In the genomic region with DNA sequence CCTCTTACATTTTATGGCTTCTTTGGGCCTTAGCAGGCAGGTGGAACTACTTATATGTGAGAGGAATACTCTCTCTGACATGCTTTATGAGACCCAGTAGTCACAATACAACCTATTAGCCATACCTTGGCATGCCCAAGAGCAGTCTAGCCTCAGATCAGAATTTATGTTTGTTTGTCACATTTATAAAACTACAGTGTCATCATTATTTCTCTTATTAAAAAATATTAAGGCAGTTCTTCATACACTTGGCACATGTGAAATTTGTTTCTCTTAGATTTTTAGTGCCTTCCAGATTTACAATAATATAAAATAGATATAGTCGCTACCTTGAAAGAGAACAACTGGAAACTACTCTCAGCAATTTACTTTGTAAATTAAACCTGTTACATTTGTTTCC, we compare ENCODE assay signal across 31 cellular contexts.
"Had no signal": no experiment of that assay in that cellular context is flagged by ENCODE, and none has a peak within 500 bp of the region (broad histone marks: within the 10 kb centered on the region; RNA-seq: fewer than 3 reads in every experiment).

No MANE protein-coding gene starts in this region.

- H3K9me3 Mint-ChIP-seq: neural progenitor cell, type B pancreatic cell had no signal

- H3K27me3 ChIP-seq: neural progenitor cell, ovary, spleen, suprapubic skin, testis, tibial artery, transverse colon, upper lobe of right lung, uterus had no signal

- H3K9ac ChIP-seq: neural progenitor cell, parathyroid adenoma had no signal

- DNase-seq: natural killer cell; occipital lobe; ovary; posterior cingulate gyrus; psoas muscle; right cardiac atrium; spleen; stimulated activated CD4-positive, alpha-beta T cell treated with anti-CD3 and anti-CD28 coated beads, Interleukin-12 subunit alpha, Interleukin-12 subunit beta, amount 100 ng/mL, for 4 hours; stimulated activated CD4-positive, alpha-beta T cell treated with anti-CD3 and anti-CD28 coated beads, Interleukin-1b, Interleukin-23, amount 100 ng/mL, for 48 hours; stimulated activated CD4-positive, alpha-beta T cell treated with anti-CD3 and anti-CD28 coated beads, Interleukin-4, amount 100 ng/mL, for 1 hour; stimulated activated CD4-positive, alpha-beta T cell treated with anti-CD3 and anti-CD28 coated beads, Interleukin-4, amount 100 ng/mL, for 4 hours; stimulated activated CD8-positive, alpha-beta memory T cell treated with anti-CD3 and anti-CD28 coated beads, Interleukin-4, amount 100 ng/mL, for 48 hours; stimulated activated naive CD4-positive, alpha-beta T cell; stimulated activated naive CD8-positive, alpha-beta T cell treated with anti-CD3 and anti-CD28 coated beads, Interleukin-15, amount 100 ng/mL, for 72 hours; stimulated activated naive CD8-positive, alpha-beta T cell treated with anti-CD3 and anti-CD28 coated beads, Interleukin-15, Interleukin-2, amounts not matched to agents 100 U/mL and 50 U/mL, for 24 hours; substantia nigra; testis; tibial artery; transverse colon; upper lobe of right lung; uterus had no signal

- H3K4me3 Mint-ChIP-seq: natural killer cell; nephron; neural progenitor cell; stimulated activated memory B cell treated with anti-CD40 and anti-IgM and Interleukin-4, amounts not matched to agents 10 μg/mL and 1 μg/mL and 100 μg/mL, for 72 hours; stimulated activated naive CD8-positive, alpha-beta T cell treated with anti-CD3 and anti-CD28 coated beads, Interleukin-15, amount 100 ng/mL, for 72 hours; type B pancreatic cell had no signal

- ATAC-seq: natural killer cell; psoas muscle; right cardiac atrium; sciatic nerve; stimulated activated memory B cell treated with anti-CD40 and anti-IgM and Interleukin-4, amounts not matched to agents 10 μg/mL and 1 μg/mL and 100 μg/mL, for 72 hours; stimulated activated naive CD8-positive, alpha-beta T cell treated with anti-CD3 and anti-CD28 coated beads, Interleukin-15, amount 100 ng/mL, for 72 hours; stimulated activated naive CD8-positive, alpha-beta T cell treated with anti-CD3 and anti-CD28 coated beads, Interleukin-15, Interleukin-2, amounts not matched to agents 100 U/mL and 50 U/mL, for 24 hours; upper lobe of right lung had no signal

- H3K9me3 ChIP-seq: ovary, psoas muscle, suprapubic skin, testis, tibial artery, transverse colon, upper lobe of right lung, uterus had no signal

- H2AFZ ChIP-seq: neural progenitor cell, parathyroid adenoma had no signal

- H3K4me3 ChIP-seq: neural progenitor cell, ovary, psoas muscle, skin epidermis, smooth muscle cell, spleen, suprapubic skin, testis, tibial artery, transverse colon, upper lobe of right lung, uterus had no signal

- H3K4me1 ChIP-seq: parathyroid adenoma, psoas muscle, spleen, suprapubic skin, testis, tibial artery, transverse colon, upper lobe of right lung, uterus had no signal

- H3K27ac ChIP-seq: neural progenitor cell, ovary, parathyroid adenoma, psoas muscle, skin epidermis, spleen, suprapubic skin, testis, tibial artery, transverse colon, upper lobe of right lung, uterus had no signal

- H3K36me3 ChIP-seq: neural progenitor cell, ovary, spleen, suprapubic skin, tibial artery, transverse colon, upper lobe of right lung, uterus had no signal

- H3K4me2 ChIP-seq: neural progenitor cell, smooth muscle cell had no signal

- H3K27ac Mint-ChIP-seq: natural killer cell; nephron; neural progenitor cell; progenitor cell of endocrine pancreas; stimulated activated memory B cell treated with anti-CD40 and anti-IgM and Interleukin-4, amounts not matched to agents 10 μg/mL and 1 μg/mL and 100 μg/mL, for 72 hours; stimulated activated naive CD8-positive, alpha-beta T cell treated with anti-CD3 and anti-CD28 coated beads, Interleukin-15, amount 100 ng/mL, for 72 hours; type B pancreatic cell had no signal

- H3K36me3 Mint-ChIP-seq: natural killer cell; neural progenitor cell; stimulated activated memory B cell treated with anti-CD40 and anti-IgM and Interleukin-4, amounts not matched to agents 10 μg/mL and 1 μg/mL and 100 μg/mL, for 72 hours; type B pancreatic cell had no signal

- H3K4me1 Mint-ChIP-seq: nephron; neural progenitor cell; stimulated activated naive CD8-positive, alpha-beta T cell treated with anti-CD3 and anti-CD28 coated beads, Interleukin-15, amount 100 ng/mL, for 72 hours had no signal

- H3K79me2 ChIP-seq: parathyroid adenoma had no signal

- H3K27me3 Mint-ChIP-seq: progenitor cell of endocrine pancreas; stimulated activated memory B cell treated with anti-CD40 and anti-IgM and Interleukin-4, amounts not matched to agents 10 μg/mL and 1 μg/mL and 100 μg/mL, for 72 hours; type B pancreatic cell had no signal
